Comparison of ENCODE assay signal across 8 cellular contexts in genomic region chr10:63465293-63466167, GRCh38.
DNase-seq lines count a peak whose midpoint lies in the region; ATAC-seq and TF ChIP-seq lines count a peak whose summit lies in the region.

JMJD1C (minus strand) TSS chr10:63465977; CDS start chr10:63465662, 315 bp downstream.

- TF ChIP-seq CTCF in 22Rv1 (IDR thresholded peaks at IDR 0.05), result peak; percentile 4; the same call in 1 of the 2 replicates

- H3K27ac ChIP-seq in 22Rv1, result peak within 1 kb of the TSS; percentile 72

- DNase-seq in NCI-H2171 (lab: John Stamatoyannopoulos, UW) (peak; percentile 30), islet precursor cell (peak; percentile 91)
- DNase-seq in central memory CD8-positive, alpha-beta T cell (ENCODE audit: low spot score in 2 of 2), result peak; percentile 36 to 47
- DNase-seq in stimulated activated CD4-positive, alpha-beta T cell treated with anti-CD3 and anti-CD28 coated beads, Interleukin-12 subunit alpha, Interleukin-12 subunit beta, amount 100 ng/mL, for 48 hours (ENCODE audit: low read depth in 2 of 3, low spot score in 1 of 3), result peak in 2 of 3 donors; percentile 21 to 51

- H3K9me3 Mint-ChIP-seq in central memory CD8-positive, alpha-beta T cell, result no peaks in the 10 kb centered on the region

- H3K27ac Mint-ChIP-seq in central memory CD8-positive, alpha-beta T cell (ENCODE audit: low read depth), result peak within 1 kb of the TSS; percentile 93

- H3K4me3 Mint-ChIP-seq in central memory CD8-positive, alpha-beta T cell, result peak within 1 kb of the TSS; percentile 98

- ATAC-seq in GM18499 (IDR thresholded peaks at IDR 0.05; ENCODE audit: insufficient read depth, unreplicated experiment) (peak; percentile 35), HG02885 (IDR thresholded peaks at IDR 0.05; ENCODE audit: poor library complexity, unreplicated experiment) (peak; percentile 72)
- ATAC-seq in activated CD4-positive, CD25-positive, alpha-beta regulatory T cell treated with anti-CD3 and anti-CD28 coated beads, Interleukin-2, amount 50 U/mL, for 24 hours, result peak; percentile 74 to 79
- peak; percentile 72 for ATAC-seq in central memory CD8-positive, alpha-beta T cell (replicated peaks; ENCODE audit: extremely low read depth, poor library complexity, severe bottlenecking)

- H3K27me3 Mint-ChIP-seq in central memory CD8-positive, alpha-beta T cell, result no peaks in the 10 kb centered on the region

- H3K4me1 Mint-ChIP-seq in central memory CD8-positive, alpha-beta T cell, result peaks cover 28% of the 10 kb centered on the region

- peaks cover 13% of the 10 kb centered on the region for H3K36me3 Mint-ChIP-seq in central memory CD8-positive, alpha-beta T cell (ENCODE audit: insufficient read depth)

Comparison
In these comparisons a context has a peak if more than half of its experiments do, and no peak if none do; other contexts are left out.
1. Peak in every context shown above with its lines: DNase-seq, ATAC-seq and H3K27ac ChIP-seq.
2. DNase-seq: peak in every context shown above with its lines; median percentile 91 in islet precursor cell; 42 in central memory CD8-positive, alpha-beta T cell; 36 in stimulated activated CD4-positive, alpha-beta T cell treated with anti-CD3 and anti-CD28 coated beads, Interleukin-12 subunit alpha, Interleukin-12 subunit beta, amount 100 ng/mL, for 48 hours; 30 in NCI-H2171.